ENCODE assay signal across 1 cellular context in genomic region chr2:233085839-233086150, GRCh38.
TF ChIP-seq lines count a peak whose summit lies in the region.

No MANE protein-coding gene starts in this region.

TF ChIP-seq in GM12878, 131 proteins besides CTCF, POLR2A, EP300 and RAD21:
- TF ChIP-seq ESRRA (IDR thresholded peaks at IDR 0.05; ENCODE audit: low read length) (no peak), NRF1 (conservative IDR thresholded peaks at IDR 0.05; ENCODE audit: low read depth, low read length) (no peak), SMARCA5 (IDR thresholded peaks at IDR 0.05) (no peak), EZH2 (IDR thresholded peaks at IDR 0.05; ENCODE audit: borderline replicate concordance, control insufficient read depth, low read depth, low read length) (no peak), KDM1A (IDR thresholded peaks at IDR 0.05; ENCODE audit: borderline replicate concordance) (no peak), ZNF687 (IDR thresholded peaks at IDR 0.05) (0 out of 2 replicates have a peak, but pooled peaks have one; percentile 9)
